ENCODE assay signal across 2 cellular contexts in genomic region chr18:76450912-76451421, GRCh38.
TF ChIP-seq lines count a peak whose summit lies in the region.

No MANE protein-coding gene starts in this region.

TF ChIP-seq in liver, 16 proteins besides CTCF, POLR2A, EP300 and RAD21 (continued from another document):
- TF ChIP-seq REST (IDR thresholded peaks at IDR 0.05) (no peak), EGR1 (IDR thresholded peaks at IDR 0.05; ENCODE audit: low read depth in 2 of 2) (peak in 1 of 2 donors; percentile 2), MAX (IDR thresholded peaks at IDR 0.05) (peak; percentile 66)

TF ChIP-seq in HepG2, 621 proteins besides CTCF, POLR2A, EP300 and RAD21 (continued from another document):
- TF ChIP-seq THAP7 (CRISPR knock-in tag; IDR thresholded peaks at IDR 0.05), result no peak
